ENCODE assay signal across 19 cellular contexts in genomic region chr3:79011821-79012529, GRCh38.
DNase-seq lines count a peak whose midpoint lies in the region; ATAC-seq lines count a peak whose summit lies in the region.
"Had no signal": no experiment of that assay in that cellular context is flagged by ENCODE, and none has a peak within 500 bp of the region (broad histone marks: within the 10 kb centered on the region; RNA-seq: fewer than 3 reads in every experiment).

No MANE protein-coding gene starts in this region.

- no peak for ATAC-seq in GM19395 (IDR thresholded peaks at IDR 0.05; ENCODE audit: unreplicated experiment)
- ATAC-seq in GM18909 (IDR thresholded peaks at IDR 0.05; ENCODE audit: poor library complexity, unreplicated experiment): no peak
- ATAC-seq: activated CD4-positive, CD25-positive, alpha-beta regulatory T cell treated with anti-CD3 and anti-CD28 coated beads, Interleukin-2, amount 50 U/mL, for 24 hours; activated CD8-positive, alpha-beta T cell treated with anti-CD3 and anti-CD28 coated beads for 36 hours; heart right ventricle; left lung; naive thymus-derived CD8-positive, alpha-beta T cell had no signal

- H3K27ac ChIP-seq in stomach smooth muscle (ENCODE audit: low read length): no peak overlapping the region
- H3K27ac ChIP-seq: GM23248, heart right ventricle, left lung, parathyroid adenoma had no signal

- no peaks in the 10 kb centered on the region for H3K27me3 ChIP-seq in stomach smooth muscle (ENCODE audit: control insufficient read depth in 1 of 2, insufficient read depth in 2 of 2, low read length in 2 of 2)

- H3K9me3 ChIP-seq in stomach smooth muscle (ENCODE audit: control insufficient read depth in 2 of 2, low read length in 2 of 2): no peaks in the 10 kb centered on the region
- H3K9me3 ChIP-seq: heart right ventricle, left lung had no signal

- DNase-seq in DMS53 (lab: John Stamatoyannopoulos, UW) (peak; percentile 13), DMS53 treated with DMSO at 0.1 percent for 48 hours (lab: John Stamatoyannopoulos, UW; ENCODE audit: unreplicated experiment) (no peak), NCI-H69 (lab: John Stamatoyannopoulos, UW) (peak; percentile 58), inferior parietal cortex (ENCODE audit: extremely low spot score) (peak; percentile 38), iPS-NIHi11 (ENCODE audit: low spot score) (no peak)
- DNase-seq: 8988T; activated CD8-positive, alpha-beta T cell treated with anti-CD3 and anti-CD28 coated beads for 36 hours; GM23248; heart right ventricle; left lung; naive thymus-derived CD8-positive, alpha-beta T cell; NCI-H1105; NCI-H526 treated with DMSO at 0.1 percent for 48 hours; SHP77 treated with DMSO at 0.1 percent for 48 hours had no signal

- no peaks in the 10 kb centered on the region for H3K36me3 ChIP-seq in stomach smooth muscle (ENCODE audit: control insufficient read depth in 2 of 2, insufficient read depth in 2 of 2, low read length in 2 of 2)
- H3K36me3 ChIP-seq: heart right ventricle, left lung had no signal

- no peak overlapping the region for H3K9ac ChIP-seq in stomach smooth muscle (ENCODE audit: low read length in 2 of 2)
- H3K9ac ChIP-seq: GM23248, parathyroid adenoma had no signal

- peak overlapping the region; percentile 5 to 30 for H3K4me3 ChIP-seq in stomach smooth muscle (ENCODE audit: low read length in 2 of 2)
- H3K4me3 ChIP-seq: GM23248, heart right ventricle, left lung had no signal

- peaks cover 6% of the 10 kb centered on the region for H3K4me1 ChIP-seq in stomach smooth muscle (ENCODE audit: control insufficient read depth, insufficient read depth, low read length)
- H3K4me1 ChIP-seq: left lung, parathyroid adenoma had no signal

Comparison
In these comparisons a context has a peak if more than half of its experiments do, and no peak if none do; other contexts are left out.
1. DNase-seq: peak in DMS53 (single experiment), NCI-H69 (single experiment) and inferior parietal cortex (single experiment); none in DMS53 treated with DMSO at 0.1 percent for 48 hours (single experiment) and iPS-NIHi11 (single experiment).